ENCODE assay signal across 8 cellular contexts in the genomic region with DNA sequence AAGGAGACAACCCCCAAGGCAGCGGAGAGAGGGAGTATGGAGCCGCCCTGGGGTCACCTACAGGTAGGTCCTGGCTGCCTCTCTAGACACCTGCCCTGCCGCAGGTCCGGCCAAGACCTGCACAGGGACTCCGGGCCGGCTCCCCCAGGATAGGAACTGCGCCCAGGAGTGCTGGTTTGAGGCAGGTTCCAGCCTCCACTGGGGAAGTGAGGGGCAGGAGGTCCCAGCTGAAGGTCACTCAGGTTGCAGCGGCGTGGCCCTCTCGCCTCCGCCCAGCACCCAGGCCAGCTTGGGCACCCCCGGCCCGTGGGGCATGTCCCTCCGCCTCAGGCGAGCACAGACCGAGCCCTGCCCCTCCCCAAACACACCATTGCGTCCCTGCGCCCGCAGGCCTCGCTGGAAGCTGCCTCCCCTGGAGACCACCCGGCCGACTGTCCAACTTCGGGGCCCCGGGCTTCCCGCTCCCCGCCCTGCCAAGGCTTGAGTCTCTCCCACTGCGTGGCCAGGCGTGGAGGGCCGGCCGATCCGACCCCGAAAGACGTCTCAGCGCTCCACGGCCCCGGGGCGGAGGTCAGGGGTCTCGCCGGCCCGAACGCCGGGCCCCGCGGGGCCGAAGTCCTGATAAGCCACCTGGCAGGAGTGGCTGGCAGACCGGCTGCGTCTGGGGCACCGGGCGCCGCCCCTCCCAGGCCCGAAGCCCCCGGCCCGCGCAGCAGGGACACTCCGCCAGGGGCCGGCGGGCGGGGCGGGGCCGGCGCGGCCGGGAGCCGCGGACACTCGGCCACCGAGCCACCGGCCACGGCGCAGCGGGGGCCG. TPM values are rescaled to one million over a fixed set of nuclear protein-coding genes. Genes with fewer than 3 reads are reported as not detected.
DNase-seq lines count a peak whose midpoint lies in the region; ATAC-seq and TF ChIP-seq lines count a peak whose summit lies in the region.

No MANE protein-coding gene starts in this region.

- intact Hi-C loops in activated CD4-positive, alpha-beta T cell treated with anti-CD3 and anti-CD28 coated beads, Interleukin-2, amount 10 ng/mL, durations not matched to agents 24 days and 14 days (cut with micrococcal nuclease) = loop anchor here (2.0 kb wide), 1 partner anchor 22 kb away; no protein-coding TSS in a partner anchor
- intact Hi-C loops in cardiac septum (cut with DNase I) = loop anchor here (2.0 kb wide), 1 partner anchor 14 kb away; no protein-coding TSS in a partner anchor

- H3K36me3 Mint-ChIP-seq in activated CD4-positive, alpha-beta T cell treated with anti-CD3 and anti-CD28 coated beads, Interleukin-2, amount 10 ng/mL, durations not matched to agents 24 days and 14 days (ENCODE audit: low read depth) = peaks cover 21% of the 10 kb centered on the region

- H3K4me3 ChIP-seq in WERI-Rb-1 (ENCODE audit: low read depth, low read length) = peak overlapping the region; percentile 75
- H3K4me3 ChIP-seq in retinal pigment epithelial cell (ENCODE audit: low read length) = peak overlapping the region; percentile 59

- no peak for TF ChIP-seq CTCF in WERI-Rb-1 (IDR thresholded peaks at IDR 0.05; ENCODE audit: low read depth, low read length)
- TF ChIP-seq CTCF in retinal pigment epithelial cell (conservative IDR thresholded peaks at IDR 0.05; ENCODE audit: low read depth, low read length) = no peak

- no peak for ATAC-seq in HG03439 (IDR thresholded peaks at IDR 0.05; ENCODE audit: unreplicated experiment)

- H3K9me3 Mint-ChIP-seq in activated CD4-positive, alpha-beta T cell treated with anti-CD3 and anti-CD28 coated beads, Interleukin-2, amount 10 ng/mL, durations not matched to agents 24 days and 14 days = no peaks in the 10 kb centered on the region

- H3K4me1 Mint-ChIP-seq in activated CD4-positive, alpha-beta T cell treated with anti-CD3 and anti-CD28 coated beads, Interleukin-2, amount 10 ng/mL, durations not matched to agents 24 days and 14 days = peaks cover 17% of the 10 kb centered on the region

- peaks cover 9% of the 10 kb centered on the region for H3K27me3 Mint-ChIP-seq in activated CD4-positive, alpha-beta T cell treated with anti-CD3 and anti-CD28 coated beads, Interleukin-2, amount 10 ng/mL, durations not matched to agents 24 days and 14 days

- DNase-seq in activated CD4-positive, alpha-beta T cell treated with anti-CD3 and anti-CD28 coated beads, Interleukin-2, amount 10 ng/mL, durations not matched to agents 24 days and 14 days = no peak
- DNase-seq in activated CD4-positive, alpha-beta T cell treated with anti-CD3 and anti-CD28 coated beads for 4 hours = no peak
- no peak for DNase-seq in WERI-Rb-1
- DNase-seq in cardiac septum (ENCODE audit: low spot score) = peak; percentile 70
- DNase-seq in retinal pigment epithelial cell (ENCODE audit: low read depth) = no peak
- DNase-seq in NCI-H1048 (lab: John Stamatoyannopoulos, UW) = no peak
- no peak for DNase-seq in SW480 (ENCODE audit: low spot score)

- H3K36me3 ChIP-seq in WERI-Rb-1 = peaks cover 22% of the 10 kb centered on the region

- H3K4me3 Mint-ChIP-seq in activated CD4-positive, alpha-beta T cell treated with anti-CD3 and anti-CD28 coated beads, Interleukin-2, amount 10 ng/mL, durations not matched to agents 24 days and 14 days = peak overlapping the region; percentile 69

- peak overlapping the region; percentile 97 for H3K27ac ChIP-seq in WERI-Rb-1

- H3K27me3 ChIP-seq in WERI-Rb-1 (ENCODE audit: insufficient read depth, low read depth, severe bottlenecking) = no peaks in the 10 kb centered on the region

- H3K9me3 ChIP-seq in WERI-Rb-1 (ENCODE audit: severe bottlenecking) = no peaks in the 10 kb centered on the region

- H3K27ac Mint-ChIP-seq in activated CD4-positive, alpha-beta T cell treated with anti-CD3 and anti-CD28 coated beads, Interleukin-2, amount 10 ng/mL, durations not matched to agents 24 days and 14 days = peak overlapping the region; percentile 70

RNA-seq across cellular contexts. Expression of gene SKI, which starts 1.4 kb away (rescaled TPM):
- 40.7 and 41.1 TPM in 2 replicates for total RNA-seq in activated CD4-positive, alpha-beta T cell treated with anti-CD3 and anti-CD28 coated beads, Interleukin-2, amount 10 ng/mL, durations not matched to agents 24 days and 14 days
- total RNA-seq in cardiac septum = 39.9 TPM

RNA-seq across cellular contexts. Expression of gene FAAP20, which starts 32.2 kb away (rescaled TPM):
- 55.8 and 60.3 TPM in 2 replicates for total RNA-seq in activated CD4-positive, alpha-beta T cell treated with anti-CD3 and anti-CD28 coated beads, Interleukin-2, amount 10 ng/mL, durations not matched to agents 24 days and 14 days
- 40.5 TPM for total RNA-seq in cardiac septum
